Comparison of ENCODE assay signal across 16 cellular contexts in genomic region chr20:63734111-63734945, GRCh38. TPM values are rescaled to one million over a fixed set of nuclear protein-coding genes. Genes with fewer than 3 reads are reported as not detected.
A peak's percentile ranks its signal among the peaks of the same experiment; 100 is the strongest.
DNase-seq lines count a peak whose midpoint lies in the region; ATAC-seq and TF ChIP-seq lines count a peak whose summit lies in the region.
"Had no signal": no experiment of that assay in that cellular context is flagged by ENCODE, and none has a peak within 500 bp of the region (broad histone marks: within the 10 kb centered on the region; RNA-seq: fewer than 3 reads in every experiment).

No MANE protein-coding gene starts in this region.

- H3K36me3 Mint-ChIP-seq in T-helper 17 cell (ENCODE audit: low read depth) = peaks cover 3% of the 10 kb centered on the region

- no peak for TF ChIP-seq CTCF in sigmoid colon (IDR thresholded peaks at IDR 0.05)

- intact Hi-C loops in left ventricle myocardium superior (cut with micrococcal nuclease) = no loop called here
- intact Hi-C loops in right cardiac atrium (cut with DNase I) = loop anchor here in 1 of 4 donors (10.0 kb wide), 1 partner anchor 90 kb away; no protein-coding TSS in a partner anchor
- intact Hi-C loops in sigmoid colon (cut with DNase I) = no loop called here

- H3K4me1 ChIP-seq in right cardiac atrium (ENCODE audit: control insufficient read depth, insufficient read depth, low read length) (no peaks in the 10 kb centered on the region), sigmoid colon (peaks cover 0 to 23% (median 20%) of the 10 kb centered on the region in 4 donors)

- WGBS in right cardiac atrium = 91% methylated on average over 25 of the region's 25 CpGs
- 92% methylated on average over 25 of the region's 25 CpGs for WGBS in sigmoid colon, 2 donors

- H3K36me3 ChIP-seq in sigmoid colon = peaks cover 7 to 35% (median 20%) of the 10 kb centered on the region in 4 donors
- H3K36me3 ChIP-seq: uterus had no signal

- H3K27me3 ChIP-seq in right cardiac atrium (ENCODE audit: control insufficient read depth, insufficient read depth) = no peaks in the 10 kb centered on the region
- H3K27me3 ChIP-seq in sigmoid colon = peaks cover 0 to 10% (median 0%) of the 10 kb centered on the region in 3 donors
- H3K27me3 ChIP-seq: uterus had no signal

- ATAC-seq in left ventricle myocardium superior = no peak
- no peak for ATAC-seq in right cardiac atrium
- no peak for ATAC-seq in T-helper 17 cell
- ATAC-seq: stimulated activated naive CD8-positive, alpha-beta T cell treated with anti-CD3 and anti-CD28 coated beads, Interleukin-15, amount 100 ng/mL, for 72 hours had no signal

- no peaks in the 10 kb centered on the region for H3K27me3 Mint-ChIP-seq in T-helper 17 cell
- H3K27me3 Mint-ChIP-seq: stimulated activated naive CD8-positive, alpha-beta T cell treated with anti-CD3 and anti-CD28 coated beads, Interleukin-15, amount 100 ng/mL, for 72 hours had no signal

- peak; percentile 24 for DNase-seq in left ventricle myocardium superior
- DNase-seq in right cardiac atrium = no peak
- DNase-seq in T-helper 17 cell = no peak
- peak; percentile 63 for DNase-seq in sigmoid colon
- no peak for DNase-seq in putamen (ENCODE audit: low spot score)
- DNase-seq in NCI-H1417 treated with DMSO at 0.1 percent for 48 hours (lab: John Stamatoyannopoulos, UW) = no peak
- DNase-seq: activated naive CD4-positive, alpha-beta T cell treated with anti-CD3 and anti-CD28 coated beads, Interleukin-2, amount 50 U/mL, for 16 hours; AML-193; midbrain; NCI-H187; NCI-H524; OCI-M1; stimulated activated CD4-positive, alpha-beta T cell treated with anti-CD3 and anti-CD28 coated beads, Interleukin-12 subunit alpha, Interleukin-12 subunit beta, amount 100 ng/mL, for 4 hours; stimulated activated naive CD8-positive, alpha-beta T cell treated with anti-CD3 and anti-CD28 coated beads, Interleukin-15, amount 100 ng/mL, for 72 hours; uterus had no signal

- H3K4me3 ChIP-seq in right cardiac atrium (ENCODE audit: low read length) (no peak overlapping the region), sigmoid colon (no peak overlapping the region)
- H3K4me3 ChIP-seq: uterus had no signal

- no peak overlapping the region for H3K4me3 Mint-ChIP-seq in T-helper 17 cell
- H3K4me3 Mint-ChIP-seq: stimulated activated naive CD8-positive, alpha-beta T cell treated with anti-CD3 and anti-CD28 coated beads, Interleukin-15, amount 100 ng/mL, for 72 hours had no signal

- H3K4me1 Mint-ChIP-seq in T-helper 17 cell = peaks cover 20% of the 10 kb centered on the region

- TF ChIP-seq EP300 in sigmoid colon (IDR thresholded peaks at IDR 0.05) = no peak

- H3K9me3 ChIP-seq in right cardiac atrium (ENCODE audit: control insufficient read depth, low read length) (no peaks in the 10 kb centered on the region), T-helper 17 cell (ENCODE audit: control insufficient read depth, low read length, poor library complexity, severe bottlenecking) (no peaks in the 10 kb centered on the region), sigmoid colon (no peaks in the 10 kb centered on the region)
- H3K9me3 ChIP-seq: uterus had no signal

- no peak overlapping the region for H3K27ac ChIP-seq in right cardiac atrium (ENCODE audit: low read length)
- no peak overlapping the region for H3K27ac ChIP-seq in sigmoid colon
- H3K27ac ChIP-seq: parathyroid adenoma, uterus had no signal

- no peak for TF ChIP-seq POLR2A in sigmoid colon (IDR thresholded peaks at IDR 0.05)

- peak overlapping the region; percentile 35 for H3K27ac Mint-ChIP-seq in T-helper 17 cell

RNA-seq across cellular contexts. Expression of gene LIME1, which starts 2.1 kb away (rescaled TPM):
- total RNA-seq in left ventricle myocardium superior (2.7 TPM), right cardiac atrium (1 to 10 TPM; 2.1 to 2.9 (median 2.7) TPM), T-helper 17 cell (100 to 1,000 TPM; 156 to 179 TPM), sigmoid colon (1 to 10 TPM; 4.6 to 7.8 (median 6.4) TPM)
- polyA plus RNA-seq in right cardiac atrium (2.7 TPM), sigmoid colon (10 to 100 TPM in 1 of 3 donors, 1 to 10 TPM in 1, not detected in 1; 4.8 to 35.3 TPM)

RNA-seq across cellular contexts. Expression of gene SLC2A4RG, which starts 5.2 kb away (rescaled TPM):
- total RNA-seq in left ventricle myocardium superior (104 TPM), right cardiac atrium (10 to 100 TPM; 42.7 to 69.1 (median 50.1) TPM), T-helper 17 cell (100 to 1,000 TPM in 1 of 2 donors, 10 to 100 TPM in 1; 98.1 to 103 TPM), sigmoid colon (10 to 100 TPM; 25.2 to 78.2 (median 54.5) TPM)
- polyA plus RNA-seq in right cardiac atrium (39.2 TPM), sigmoid colon (10 to 100 TPM; 19.7 to 33.0 (median 33.0) TPM)

RNA-seq across cellular contexts. Expression of gene ZGPAT, which starts 26.5 kb away (rescaled TPM):
- total RNA-seq in left ventricle myocardium superior (16.2 TPM), right cardiac atrium (10 to 100 TPM; 14.5 to 19.6 (median 16.8) TPM), T-helper 17 cell (10 to 100 TPM; 35.0 to 39.8 TPM), sigmoid colon (10 to 100 TPM; 18.5 to 22.5 (median 19.6) TPM)
- polyA plus RNA-seq in right cardiac atrium (29.5 TPM), sigmoid colon (10 to 100 TPM; 24.0 to 44.9 (median 30.5) TPM)

RNA-seq across cellular contexts. Expression of gene ARFRP1, which starts 26.6 kb away (rescaled TPM):
- total RNA-seq in left ventricle myocardium superior (46.5 TPM), right cardiac atrium (10 to 100 TPM; 40.1 to 49.7 (median 44.3) TPM), T-helper 17 cell (10 to 100 TPM; 44.0 to 53.2 TPM), sigmoid colon (10 to 100 TPM; 26.8 to 38.7 (median 28.8) TPM)
- polyA plus RNA-seq in right cardiac atrium (38.7 TPM), sigmoid colon (10 to 100 TPM; 39.1 to 70.2 (median 45.6) TPM)

RNA-seq across cellular contexts. Expression of gene TNFRSF6B, which starts 37.9 kb away (rescaled TPM):
- total RNA-seq in left ventricle myocardium superior = 0.64 TPM
- 1 to 10 TPM in 2 of 4 donors, under 1 TPM in 1, not detected in 1; 0.23 to 1.4 (median 1.1) TPM for total RNA-seq in right cardiac atrium
- polyA plus RNA-seq in right cardiac atrium = 2.7 TPM
- total RNA-seq in T-helper 17 cell = not detected
- total RNA-seq in sigmoid colon = 10 to 100 TPM in 1 of 4 donors, 1 to 10 TPM in 3; 1.8 to 45.5 (median 4.2) TPM
- polyA plus RNA-seq in sigmoid colon = 100 to 1,000 TPM in 1 of 3 donors, 1 to 10 TPM in 2; 1.2 to 186 (median 4.8) TPM

Comparison
In these comparisons a context has a peak if more than half of its experiments do, and no peak if none do; other contexts are left out.
1. DNase-seq: peak in left ventricle myocardium superior (single experiment) and sigmoid colon (single experiment); none in right cardiac atrium (0 of 3), T-helper 17 cell (0 of 3), putamen (single experiment) and NCI-H1417 treated with DMSO at 0.1 percent for 48 hours (single experiment).
2. RNA of gene LIME1, which starts 2.1 kb away (total RNA-seq): 156 to 179 TPM in T-helper 17 cell; 4.6 to 7.8 TPM in sigmoid colon, 2.1 to 2.9 TPM in right cardiac atrium and 2.7 TPM in left ventricle myocardium superior (single experiment); every median in the first group is over 10 times any median in the second.